Comparison of ENCODE assay signal across 37 cellular contexts in genomic region chr20:18400460-18400859, GRCh38.
"Had no signal": no experiment of that assay in that cellular context is flagged by ENCODE, and none has a peak within 500 bp of the region (broad histone marks: within the 10 kb centered on the region; RNA-seq: fewer than 3 reads in every experiment).

No MANE protein-coding gene starts in this region.

- H3K4me1 ChIP-seq: adrenal gland, body of pancreas had no signal

- H3K27ac Mint-ChIP-seq: activated B cell treated with CpG ODN at 0.5 μM for 24 hours; activated CD4-positive, alpha-beta memory T cell treated with anti-CD3 and anti-CD28 coated beads for 36 hours; activated CD4-positive, alpha-beta T cell treated with anti-CD3 and anti-CD28 coated beads, Interleukin-2, amount 10 ng/mL, durations not matched to agents 24 days and 14 days; activated CD8-positive, alpha-beta T cell treated with anti-CD3 and anti-CD28 coated beads for 36 hours; activated naive CD4-positive, alpha-beta T cell treated with anti-CD3 and anti-CD28 coated beads for 36 hours; activated naive CD8-positive, alpha-beta T cell treated with anti-CD3 and anti-CD28 coated beads for 36 hours; activated T-cell treated with anti-CD3 and anti-CD28 coated beads, Interleukin-2, amount 50 U/mL, for 72 hours; activated T-helper 1 cell treated with anti-CD3 and anti-CD28 coated beads, Interleukin-12 subunit alpha, Interleukin-12 subunit beta, Interleukin-2, Interleukin-4 antibody, amounts not matched to agents 30 ng/mL and 10 ng/mL and 1 ng/mL, durations not matched to agents 14 hours and 24 hours and 36 hours; activated T-helper 17 cell treated with anti-CD3 and anti-CD28 coated beads, Interleukin-2, amount 50 U/mL, for 72 hours; T-helper 1 cell treated with Interleukin-12 subunit alpha and Interleukin-12 subunit beta and Interleukin-4 antibody, amounts not matched to agents 30 μg/mL and 1 μg/mL, for 36 hours; T-helper 2 cell treated with Interferon-gamma antibody and Interleukin-4, amounts not matched to agents 5 μg/mL and 100 μg/mL, for 36 hours had no signal

- ATAC-seq: activated CD8-positive, alpha-beta T cell treated with anti-CD3 and anti-CD28 coated beads for 36 hours; activated naive CD4-positive, alpha-beta T cell treated with anti-CD3 and anti-CD28 coated beads, Interleukin-2, amount 50 U/mL, for 72 hours; activated T-cell treated with anti-CD3 and anti-CD28 coated beads, Interleukin-2, amount 50 U/mL, for 4 hours; activated T-cell treated with anti-CD3 and anti-CD28 coated beads, Interleukin-2, amount 50 U/mL, for 72 hours; activated T-helper 17 cell treated with anti-CD3 and anti-CD28 coated beads, Interleukin-2, amount 50 U/mL, for 72 hours; body of pancreas had no signal

- H3K27me3 ChIP-seq: adrenal gland, body of pancreas, brain microvascular endothelial cell, cardiac muscle cell had no signal

- DNase-seq: activated B cell treated with CpG ODN at 0.5 μM for 24 hours; activated CD4-positive, alpha-beta memory T cell treated with anti-CD3 and anti-CD28 coated beads for 36 hours; activated CD4-positive, alpha-beta T cell treated with anti-CD3 and anti-CD28 coated beads for 4 hours; activated CD4-positive, alpha-beta T cell treated with anti-CD3 and anti-CD28 coated beads, Interleukin-2, amount 50 U/mL, for 1 hour; activated CD4-positive, alpha-beta T cell treated with anti-CD3 and anti-CD28 coated beads, Interleukin-2, amount 50 U/mL, for 4 hours; activated CD4-positive, CD25-positive, alpha-beta regulatory T cell treated with anti-CD3 and anti-CD28 coated beads, Interleukin-2, amount 50 U/mL, for 72 hours; activated CD8-positive, alpha-beta memory T cell treated with anti-CD3 and anti-CD28 coated beads, Interleukin-2, amount 50 U/mL, for 4 hours; activated CD8-positive, alpha-beta T cell treated with anti-CD3 and anti-CD28 coated beads for 36 hours; activated effector memory CD4-positive, alpha-beta T cell treated with anti-CD3 and anti-CD28 coated beads, Interleukin-2, amount 50 U/mL, for 16 hours; activated gamma-delta T cell treated with Interleukin-2 at 50 U/mL for 16 hours; activated naive CD4-positive, alpha-beta T cell; activated naive CD4-positive, alpha-beta T cell treated with anti-CD3 and anti-CD28 coated beads for 36 hours; activated naive CD4-positive, alpha-beta T cell treated with anti-CD3 and anti-CD28 coated beads, Interleukin-2, amount 50 U/mL, for 16 hours; activated naive CD8-positive, alpha-beta T cell treated with anti-CD3 and anti-CD28 coated beads for 36 hours; activated T-cell treated with anti-CD3 and anti-CD28 coated beads for 4 hours; activated T-cell treated with anti-CD3 and anti-CD28 coated beads, Interleukin-2, amount 50 U/mL, for 1 hour; activated T-cell treated with anti-CD3 and anti-CD28 coated beads, Interleukin-2, amount 50 U/mL, for 4 hours; activated T-cell treated with anti-CD3 and anti-CD28 coated beads, Interleukin-2, amount 50 U/mL, for 72 hours; adrenal gland; amniotic stem cell; aorta; body of pancreas; brain microvascular endothelial cell; caudate nucleus; cerebellar nuclear complex; T-helper 1 cell; T-helper 2 cell; T-helper 9 cell had no signal

- H3K9me3 Mint-ChIP-seq: activated CD4-positive, alpha-beta memory T cell treated with anti-CD3 and anti-CD28 coated beads for 36 hours; activated CD4-positive, alpha-beta T cell treated with anti-CD3 and anti-CD28 coated beads, Interleukin-2, amount 10 ng/mL, durations not matched to agents 24 days and 14 days; activated CD8-positive, alpha-beta T cell treated with anti-CD3 and anti-CD28 coated beads for 36 hours; activated naive CD4-positive, alpha-beta T cell treated with anti-CD3 and anti-CD28 coated beads, Interleukin-2, amount 50 U/mL, for 72 hours; activated naive CD8-positive, alpha-beta T cell treated with anti-CD3 and anti-CD28 coated beads for 36 hours; activated T-helper 1 cell treated with anti-CD3 and anti-CD28 coated beads, Interleukin-12 subunit alpha, Interleukin-12 subunit beta, Interleukin-2, Interleukin-4 antibody, amounts not matched to agents 30 ng/mL and 10 ng/mL and 1 ng/mL, durations not matched to agents 14 hours and 24 hours and 36 hours; activated T-helper 17 cell treated with anti-CD3 and anti-CD28 coated beads, Interleukin-2, amount 50 U/mL, for 72 hours; central memory CD8-positive, alpha-beta T cell; T-helper 1 cell treated with Interleukin-12 subunit alpha and Interleukin-12 subunit beta and Interleukin-4 antibody, amounts not matched to agents 30 μg/mL and 1 μg/mL, for 36 hours had no signal

- H3K27me3 Mint-ChIP-seq: activated B cell treated with CpG ODN at 0.5 μM for 24 hours; activated CD4-positive, alpha-beta memory T cell treated with anti-CD3 and anti-CD28 coated beads for 36 hours; activated CD4-positive, alpha-beta T cell treated with anti-CD3 and anti-CD28 coated beads, Interleukin-2, amount 10 ng/mL, durations not matched to agents 24 days and 14 days; activated CD8-positive, alpha-beta T cell treated with anti-CD3 and anti-CD28 coated beads for 36 hours; activated naive CD8-positive, alpha-beta T cell treated with anti-CD3 and anti-CD28 coated beads for 36 hours; activated T-helper 17 cell treated with anti-CD3 and anti-CD28 coated beads, Interleukin-2, amount 50 U/mL, for 72 hours; central memory CD8-positive, alpha-beta T cell had no signal

- H3K4me1 Mint-ChIP-seq: activated naive CD8-positive, alpha-beta T cell treated with anti-CD3 and anti-CD28 coated beads for 36 hours; activated T-helper 17 cell treated with anti-CD3 and anti-CD28 coated beads, Interleukin-2, amount 50 U/mL, for 72 hours; central memory CD8-positive, alpha-beta T cell had no signal

- H3K4me3 Mint-ChIP-seq: activated B cell treated with CpG ODN at 0.5 μM for 24 hours; activated CD4-positive, alpha-beta memory T cell treated with anti-CD3 and anti-CD28 coated beads for 36 hours; activated CD4-positive, alpha-beta T cell treated with anti-CD3 and anti-CD28 coated beads, Interleukin-2, amount 10 ng/mL, durations not matched to agents 24 days and 14 days; activated CD8-positive, alpha-beta T cell treated with anti-CD3 and anti-CD28 coated beads for 36 hours; activated naive CD4-positive, alpha-beta T cell treated with anti-CD3 and anti-CD28 coated beads for 36 hours; activated naive CD8-positive, alpha-beta T cell treated with anti-CD3 and anti-CD28 coated beads for 36 hours; activated T-cell treated with anti-CD3 and anti-CD28 coated beads, Interleukin-2, amount 50 U/mL, for 4 hours; activated T-cell treated with anti-CD3 and anti-CD28 coated beads, Interleukin-2, amount 50 U/mL, for 72 hours; activated T-helper 1 cell treated with anti-CD3 and anti-CD28 coated beads, Interleukin-12 subunit alpha, Interleukin-12 subunit beta, Interleukin-2, Interleukin-4 antibody, amounts not matched to agents 30 ng/mL and 10 ng/mL and 1 ng/mL, durations not matched to agents 14 hours and 24 hours and 36 hours; activated T-helper 17 cell treated with anti-CD3 and anti-CD28 coated beads, Interleukin-2, amount 50 U/mL, for 72 hours; central memory CD8-positive, alpha-beta T cell; T-helper 1 cell treated with Interleukin-12 subunit alpha and Interleukin-12 subunit beta and Interleukin-4 antibody, amounts not matched to agents 30 μg/mL and 1 μg/mL, for 36 hours; T-helper 2 cell treated with Interferon-gamma antibody and Interleukin-4, amounts not matched to agents 5 μg/mL and 100 μg/mL, for 36 hours had no signal

- H3K27ac ChIP-seq: adrenal gland, body of pancreas, brain microvascular endothelial cell, cardiac muscle cell, VCaP had no signal
